Comparison of ENCODE assay signal across 8 cellular contexts in genomic region chrX:47144626-47145407, GRCh38. TPM values are rescaled to one million over a fixed set of nuclear protein-coding genes. Genes with fewer than 3 reads are reported as not detected.
A peak's percentile ranks its signal among the peaks of the same experiment; 100 is the strongest.
DNase-seq lines count a peak whose midpoint lies in the region; ATAC-seq and TF ChIP-seq lines count a peak whose summit lies in the region.

NDUFB11 (minus strand) TSS chrX:47144702; CDS start chrX:47144679, 23 bp downstream.
RBM10 (plus strand) TSS chrX:47145221; CDS start chrX:47147482, 2,261 bp downstream.

- H3K36me3 ChIP-seq in BE2C (peaks cover 10% of the 10 kb centered on the region), kidney epithelial cell (ENCODE audit: control insufficient read depth, insufficient read depth, low read length) (no peaks in the 10 kb centered on the region)

- peak; percentile 81 for TF ChIP-seq POLR2A in GM19193 (IDR thresholded peaks at IDR 0.05; ENCODE audit: extremely low read depth, insufficient read depth, insufficient read length)

- peak; percentile 93 for DNase-seq in BE2C
- DNase-seq in NCI-H510A (lab: John Stamatoyannopoulos, UW) = peak; percentile 90
- DNase-seq in activated CD4-positive, alpha-beta T cell treated with anti-CD3 and anti-CD28 coated beads for 1 hour = peak; percentile 77
- peak; percentile 92 for DNase-seq in cerebellum (ENCODE audit: low spot score)
- peak; percentile 65 for DNase-seq in kidney epithelial cell (ENCODE audit: low read depth)
- DNase-seq in stimulated activated CD4-positive, alpha-beta T cell treated with anti-CD3 and anti-CD28 coated beads, Interleukin-15, amount 100 ng/mL, for 48 hours (ENCODE audit: low read depth in 2 of 2) = peak; percentile 84 to 87

- H3K27me3 ChIP-seq in BE2C (no peaks in the 10 kb centered on the region), kidney epithelial cell (ENCODE audit: control insufficient read depth, insufficient read depth, low read length) (no peaks in the 10 kb centered on the region)

- ATAC-seq in HG03439 (IDR thresholded peaks at IDR 0.05; ENCODE audit: unreplicated experiment) = peak; percentile 84

- H3K4me3 ChIP-seq in BE2C (ENCODE audit: low read depth, low read length) (peak within 1 kb of the TSS; percentile 84), kidney epithelial cell (ENCODE audit: low read depth, low read length) (peak within 1 kb of the TSS; percentile 83)

- TF ChIP-seq CTCF in BE2C (IDR thresholded peaks at IDR 0.05; ENCODE audit: low read depth, low read length) = peak; percentile 61
- TF ChIP-seq CTCF in kidney epithelial cell (IDR thresholded peaks at IDR 0.05; ENCODE audit: insufficient read depth, low read length, poor library complexity, severe bottlenecking) = peak; percentile 56

- H3K9me3 ChIP-seq in BE2C = no peaks in the 10 kb centered on the region

- no peaks in the 10 kb centered on the region for H3K4me1 ChIP-seq in BE2C

RNA-seq across cellular contexts. Expression of gene NDUFB11, which starts in this region (rescaled TPM):
- 311 TPM for polyA plus RNA-seq in BE2C (2012; ENCODE audit: insufficient read depth, insufficient read length, low read depth)
- total RNA-seq in cerebellum (37.2 TPM), kidney epithelial cell (46.2 and 60.0 TPM in 2 replicates)

RNA-seq across cellular contexts. Expression of gene RBM10, which starts in this region (rescaled TPM):
- 66.3 TPM for polyA plus RNA-seq in BE2C (2012; ENCODE audit: insufficient read depth, insufficient read length, low read depth)
- total RNA-seq in cerebellum (31.8 TPM), kidney epithelial cell (34.5 and 48.1 TPM in 2 replicates)

Comparison
In these comparisons a context has a peak if more than half of its experiments do, and no peak if none do; other contexts are left out.
1. Peak in every context shown above with its lines: DNase-seq, ATAC-seq and H3K4me3 ChIP-seq.